Comparison of ENCODE assay signal across 8 cellular contexts in the genomic region with DNA sequence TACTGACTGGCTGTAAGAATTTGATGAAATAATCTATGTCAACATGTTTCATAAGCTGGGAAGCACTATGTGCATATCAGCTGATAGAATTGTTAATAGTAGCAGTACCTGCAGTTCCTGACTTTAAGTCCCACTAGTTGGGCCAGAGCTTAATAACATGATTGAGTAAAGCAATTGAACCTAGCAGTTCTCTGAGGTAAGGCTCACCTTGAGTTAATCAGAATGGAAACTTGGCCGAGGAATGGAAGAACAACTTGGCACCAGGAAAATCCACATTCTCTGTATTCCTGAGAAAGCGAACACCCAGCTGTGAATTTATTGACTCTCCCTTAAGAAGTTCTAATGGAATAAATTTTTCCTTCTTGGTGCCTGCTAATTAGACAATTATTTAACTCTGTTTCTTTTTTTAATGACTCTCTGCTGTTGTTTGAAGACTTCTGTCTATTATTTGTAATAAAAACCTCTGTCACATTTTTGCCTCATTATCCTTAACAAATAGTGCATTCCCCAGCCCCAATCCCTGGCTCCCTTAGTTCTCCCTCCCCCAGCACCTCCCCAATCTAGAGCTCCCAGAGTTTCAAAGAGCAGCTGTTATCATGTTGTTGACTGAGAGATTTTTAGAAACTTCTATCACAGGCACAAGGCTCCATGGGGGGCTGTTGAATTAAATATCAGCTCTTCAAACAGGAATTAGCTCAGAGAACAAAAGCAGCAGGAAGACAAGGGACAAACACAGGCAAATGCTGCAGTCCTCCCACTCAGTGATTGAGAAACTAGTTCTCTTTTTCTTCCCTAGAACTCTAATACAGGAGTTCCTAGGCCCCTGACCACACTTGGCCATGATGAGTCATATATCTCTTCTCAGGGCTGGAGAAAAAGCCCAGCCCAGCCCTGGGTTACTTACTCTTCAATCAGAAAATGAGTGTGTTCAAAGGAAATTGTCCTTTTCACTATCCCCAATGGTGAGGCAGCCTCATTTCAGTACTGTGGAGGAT.
A peak's percentile ranks its signal among the peaks of the same experiment; 100 is the strongest.
DNase-seq lines count a peak whose midpoint lies in the region; ATAC-seq lines count a peak whose summit lies in the region.

No MANE protein-coding gene starts in this region.

- peak; percentile 90 for ATAC-seq in GM19397 (IDR thresholded peaks at IDR 0.05; ENCODE audit: unreplicated experiment)
- peak; percentile 96 for ATAC-seq in HG03175 (IDR thresholded peaks at IDR 0.05; ENCODE audit: unreplicated experiment)

- DNase-seq in AML-193 (lab: John Stamatoyannopoulos, UW) (peak; percentile 61 to 73), UCSD-AML1 (lab: John Stamatoyannopoulos, UW; ENCODE audit: unreplicated experiment) (peak; percentile 8), activated gamma-delta T cell treated with Interleukin-2 at 50 U/mL for 16 hours (no peak), NCI-H526 (lab: John Stamatoyannopoulos, UW) (no peak), SK-N-DZ (ENCODE audit: low spot score) (no peak), SW480 (ENCODE audit: low spot score) (no peak)

Comparison
In these comparisons a context has a peak if more than half of its experiments do, and no peak if none do; other contexts are left out.
1. DNase-seq: peak in AML-193 (2 of 2) and UCSD-AML1 (single experiment); none in activated gamma-delta T cell treated with Interleukin-2 at 50 U/mL for 16 hours (single experiment), NCI-H526 (0 of 2), SK-N-DZ (single experiment) and SW480 (single experiment).